1 cellular context compared by ENCODE assay signal in genomic region chr14:92800525-92800924, GRCh38.
TF ChIP-seq lines count a peak whose summit lies in the region.

No MANE protein-coding gene starts in this region.

TF ChIP-seq in IMR-90, 13 proteins besides CTCF, POLR2A, EP300 and RAD21:
- TF ChIP-seq FOS (IDR thresholded peaks at IDR 0.05; ENCODE audit: low read depth, low read length) (no peak), BHLHE40 (IDR thresholded peaks at IDR 0.05; ENCODE audit: low read depth, low read length) (no peak), RFX5 (IDR thresholded peaks at IDR 0.05; ENCODE audit: low read depth, low read length) (no peak), MAFK (IDR thresholded peaks at IDR 0.05; ENCODE audit: low read depth, low read length) (no peak), CEBPB (IDR thresholded peaks at IDR 0.05; ENCODE audit: low read depth, low read length) (no peak), USF2 (IDR thresholded peaks at IDR 0.05; ENCODE audit: low read depth, low read length) (no peak), CHD1 (IDR thresholded peaks at IDR 0.05; ENCODE audit: low read depth, low read length) (no peak), NFE2L2 (IDR thresholded peaks at IDR 0.05; ENCODE audit: low read depth, low read length) (no peak), ELK1 (IDR thresholded peaks at IDR 0.05; ENCODE audit: borderline replicate concordance, low read depth, low read length) (no peak), RCOR1 (IDR thresholded peaks at IDR 0.05; ENCODE audit: insufficient replicate concordance, low read length) (no peak)
